ENCODE assay signal across 1 cellular context in the genomic region with DNA sequence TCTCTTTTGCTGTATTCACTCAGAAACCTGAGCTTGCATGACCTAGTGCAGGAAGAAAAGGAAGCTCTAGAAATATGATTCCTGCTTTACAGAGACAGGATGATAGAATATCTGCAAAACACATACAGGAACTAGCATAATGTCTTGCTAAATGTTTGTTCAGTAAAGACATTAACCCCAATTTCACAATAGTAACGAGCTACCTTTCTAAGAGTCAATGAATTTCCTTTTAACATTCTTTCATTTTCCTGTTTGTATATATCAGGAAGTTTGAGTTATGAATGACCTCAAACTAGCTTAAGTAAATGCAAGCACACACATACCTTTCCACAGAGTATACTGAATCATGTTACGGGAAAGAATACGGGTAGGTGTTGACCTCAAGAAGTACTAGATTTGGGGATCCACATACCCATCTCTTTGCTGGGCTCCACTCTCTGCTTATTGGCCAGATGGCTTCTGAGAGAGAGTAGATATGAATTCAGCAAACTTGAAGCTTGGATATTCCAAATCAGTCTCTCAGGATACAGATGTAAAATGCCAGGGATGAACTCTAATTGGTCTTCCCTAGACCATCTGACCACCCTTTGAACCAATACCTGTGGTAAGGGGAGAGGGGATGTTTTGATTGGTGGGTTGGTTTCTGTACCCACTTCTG.
A peak's percentile ranks its signal among the peaks of the same experiment; 100 is the strongest.
TF ChIP-seq lines count a peak whose summit lies in the region.

No MANE protein-coding gene starts in this region.

TF ChIP-seq in HepG2, 621 proteins besides CTCF, POLR2A, EP300 and RAD21 (continued from another document and continues in another):
- TF ChIP-seq, protein P1, sequence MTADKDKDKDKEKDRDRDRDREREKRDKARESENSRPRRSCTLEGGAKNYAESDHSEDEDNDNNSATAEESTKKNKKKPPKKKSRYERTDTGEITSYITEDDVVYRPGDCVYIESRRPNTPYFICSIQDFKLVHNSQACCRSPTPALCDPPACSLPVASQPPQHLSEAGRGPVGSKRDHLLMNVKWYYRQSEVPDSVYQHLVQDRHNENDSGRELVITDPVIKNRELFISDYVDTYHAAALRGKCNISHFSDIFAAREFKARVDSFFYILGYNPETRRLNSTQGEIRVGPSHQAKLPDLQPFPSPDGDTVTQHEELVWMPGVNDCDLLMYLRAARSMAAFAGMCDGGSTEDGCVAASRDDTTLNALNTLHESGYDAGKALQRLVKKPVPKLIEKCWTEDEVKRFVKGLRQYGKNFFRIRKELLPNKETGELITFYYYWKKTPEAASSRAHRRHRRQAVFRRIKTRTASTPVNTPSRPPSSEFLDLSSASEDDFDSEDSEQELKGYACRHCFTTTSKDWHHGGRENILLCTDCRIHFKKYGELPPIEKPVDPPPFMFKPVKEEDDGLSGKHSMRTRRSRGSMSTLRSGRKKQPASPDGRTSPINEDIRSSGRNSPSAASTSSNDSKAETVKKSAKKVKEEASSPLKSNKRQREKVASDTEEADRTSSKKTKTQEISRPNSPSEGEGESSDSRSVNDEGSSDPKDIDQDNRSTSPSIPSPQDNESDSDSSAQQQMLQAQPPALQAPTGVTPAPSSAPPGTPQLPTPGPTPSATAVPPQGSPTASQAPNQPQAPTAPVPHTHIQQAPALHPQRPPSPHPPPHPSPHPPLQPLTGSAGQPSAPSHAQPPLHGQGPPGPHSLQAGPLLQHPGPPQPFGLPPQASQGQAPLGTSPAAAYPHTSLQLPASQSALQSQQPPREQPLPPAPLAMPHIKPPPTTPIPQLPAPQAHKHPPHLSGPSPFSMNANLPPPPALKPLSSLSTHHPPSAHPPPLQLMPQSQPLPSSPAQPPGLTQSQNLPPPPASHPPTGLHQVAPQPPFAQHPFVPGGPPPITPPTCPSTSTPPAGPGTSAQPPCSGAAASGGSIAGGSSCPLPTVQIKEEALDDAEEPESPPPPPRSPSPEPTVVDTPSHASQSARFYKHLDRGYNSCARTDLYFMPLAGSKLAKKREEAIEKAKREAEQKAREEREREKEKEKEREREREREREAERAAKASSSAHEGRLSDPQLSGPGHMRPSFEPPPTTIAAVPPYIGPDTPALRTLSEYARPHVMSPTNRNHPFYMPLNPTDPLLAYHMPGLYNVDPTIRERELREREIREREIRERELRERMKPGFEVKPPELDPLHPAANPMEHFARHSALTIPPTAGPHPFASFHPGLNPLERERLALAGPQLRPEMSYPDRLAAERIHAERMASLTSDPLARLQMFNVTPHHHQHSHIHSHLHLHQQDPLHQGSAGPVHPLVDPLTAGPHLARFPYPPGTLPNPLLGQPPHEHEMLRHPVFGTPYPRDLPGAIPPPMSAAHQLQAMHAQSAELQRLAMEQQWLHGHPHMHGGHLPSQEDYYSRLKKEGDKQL (CRISPR knock-in tag; IDR thresholded peaks at IDR 0.05; ENCODE audit: low read depth), result peak; percentile 65
- TF ChIP-seq ZNF10 (CRISPR knock-in tag; IDR thresholded peaks at IDR 0.05; ENCODE audit: borderline replicate concordance, low read depth), result no peak
- no peak for TF ChIP-seq SP4 (CRISPR knock-in tag; IDR thresholded peaks at IDR 0.05)
- no peak for TF ChIP-seq ZBTB21 (CRISPR knock-in tag; IDR thresholded peaks at IDR 0.05)
- TF ChIP-seq GABPB1 (CRISPR knock-in tag; IDR thresholded peaks at IDR 0.05), result no peak
- no peak for TF ChIP-seq ZNF773 (CRISPR knock-in tag; IDR thresholded peaks at IDR 0.05; ENCODE audit: borderline replicate concordance)
- TF ChIP-seq, protein P2, sequence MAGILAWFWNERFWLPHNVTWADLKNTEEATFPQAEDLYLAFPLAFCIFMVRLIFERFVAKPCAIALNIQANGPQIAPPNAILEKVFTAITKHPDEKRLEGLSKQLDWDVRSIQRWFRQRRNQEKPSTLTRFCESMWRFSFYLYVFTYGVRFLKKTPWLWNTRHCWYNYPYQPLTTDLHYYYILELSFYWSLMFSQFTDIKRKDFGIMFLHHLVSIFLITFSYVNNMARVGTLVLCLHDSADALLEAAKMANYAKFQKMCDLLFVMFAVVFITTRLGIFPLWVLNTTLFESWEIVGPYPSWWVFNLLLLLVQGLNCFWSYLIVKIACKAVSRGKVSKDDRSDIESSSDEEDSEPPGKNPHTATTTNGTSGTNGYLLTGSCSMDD (CRISPR knock-in tag; IDR thresholded peaks at IDR 0.05), result no peak
- peak; percentile 85 for TF ChIP-seq TARDBP (CRISPR knock-in tag; IDR thresholded peaks at IDR 0.05)
- no peak for TF ChIP-seq ARNT (IDR thresholded peaks at IDR 0.05)
- no peak for TF ChIP-seq PCBP2 (optimal IDR thresholded peaks at IDR 0.05; ENCODE audit: low read depth, low read length, poor library complexity, severe bottlenecking)
- TF ChIP-seq, protein P3, sequence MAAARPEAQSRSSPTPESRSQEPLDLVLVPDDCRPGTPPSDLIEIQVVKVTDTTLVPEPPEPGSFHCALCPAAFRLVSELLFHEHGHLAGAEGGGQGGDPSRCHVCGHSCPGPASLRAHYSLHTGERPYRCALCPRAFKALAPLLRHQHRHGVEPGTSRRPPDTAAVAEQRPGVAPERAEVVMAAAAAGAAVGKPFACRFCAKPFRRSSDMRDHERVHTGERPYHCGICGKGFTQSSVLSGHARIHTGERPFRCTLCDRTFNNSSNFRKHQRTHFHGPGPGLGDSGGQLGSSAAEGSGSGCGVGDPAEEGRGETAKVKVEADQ (CRISPR knock-in tag; IDR thresholded peaks at IDR 0.05; ENCODE audit: borderline replicate concordance), result no peak
- TF ChIP-seq GATAD1 (CRISPR knock-in tag; IDR thresholded peaks at IDR 0.05), result no peak
- no peak; the same call in 1 of the 2 replicates for TF ChIP-seq ERF (CRISPR knock-in tag; IDR thresholded peaks at IDR 0.05)
- TF ChIP-seq NFKB2 (CRISPR knock-in tag; IDR thresholded peaks at IDR 0.05; ENCODE audit: borderline replicate concordance), result no peak
- TF ChIP-seq ZNF850 (CRISPR knock-in tag; conservative IDR thresholded peaks at IDR 0.05), result no peak
- TF ChIP-seq, protein P4, sequence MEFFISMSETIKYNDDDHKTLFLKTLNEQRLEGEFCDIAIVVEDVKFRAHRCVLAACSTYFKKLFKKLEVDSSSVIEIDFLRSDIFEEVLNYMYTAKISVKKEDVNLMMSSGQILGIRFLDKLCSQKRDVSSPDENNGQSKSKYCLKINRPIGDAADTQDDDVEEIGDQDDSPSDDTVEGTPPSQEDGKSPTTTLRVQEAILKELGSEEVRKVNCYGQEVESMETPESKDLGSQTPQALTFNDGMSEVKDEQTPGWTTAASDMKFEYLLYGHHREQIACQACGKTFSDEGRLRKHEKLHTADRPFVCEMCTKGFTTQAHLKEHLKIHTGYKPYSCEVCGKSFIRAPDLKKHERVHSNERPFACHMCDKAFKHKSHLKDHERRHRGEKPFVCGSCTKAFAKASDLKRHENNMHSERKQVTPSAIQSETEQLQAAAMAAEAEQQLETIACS (CRISPR knock-in tag; IDR thresholded peaks at IDR 0.05), result no peak
- peak; percentile 35; the same call in 1 of the 2 replicates for TF ChIP-seq ONECUT2 (CRISPR knock-in tag; IDR thresholded peaks at IDR 0.05)
- TF ChIP-seq, protein P5, sequence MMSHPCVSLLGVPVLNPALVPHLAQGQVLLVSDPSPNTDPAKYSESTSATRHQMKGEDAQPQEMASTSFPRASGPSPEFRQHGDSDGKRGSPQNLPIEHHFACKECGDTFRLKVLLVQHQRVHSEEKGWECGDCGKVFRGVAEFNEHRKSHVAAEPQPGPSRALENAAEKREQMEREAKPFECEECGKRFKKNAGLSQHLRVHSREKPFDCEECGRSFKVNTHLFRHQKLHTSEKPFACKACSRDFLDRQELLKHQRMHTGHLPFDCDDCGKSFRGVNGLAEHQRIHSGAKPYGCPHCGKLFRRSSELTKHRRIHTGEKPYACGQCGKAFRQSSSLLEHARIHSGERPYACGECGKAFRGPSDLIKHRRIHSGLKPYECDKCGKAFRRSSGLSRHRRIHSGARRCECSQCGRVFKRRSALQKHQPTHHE (CRISPR knock-in tag; IDR thresholded peaks at IDR 0.05; ENCODE audit: borderline replicate concordance), result peak; percentile 56; the same call in 1 of the 2 replicates
- no peak for TF ChIP-seq CREB1 (IDR thresholded peaks at IDR 0.05)
- peak; percentile 77 for TF ChIP-seq CREB1 (CRISPR knock-in tag; IDR thresholded peaks at IDR 0.05)
- TF ChIP-seq, protein P6, sequence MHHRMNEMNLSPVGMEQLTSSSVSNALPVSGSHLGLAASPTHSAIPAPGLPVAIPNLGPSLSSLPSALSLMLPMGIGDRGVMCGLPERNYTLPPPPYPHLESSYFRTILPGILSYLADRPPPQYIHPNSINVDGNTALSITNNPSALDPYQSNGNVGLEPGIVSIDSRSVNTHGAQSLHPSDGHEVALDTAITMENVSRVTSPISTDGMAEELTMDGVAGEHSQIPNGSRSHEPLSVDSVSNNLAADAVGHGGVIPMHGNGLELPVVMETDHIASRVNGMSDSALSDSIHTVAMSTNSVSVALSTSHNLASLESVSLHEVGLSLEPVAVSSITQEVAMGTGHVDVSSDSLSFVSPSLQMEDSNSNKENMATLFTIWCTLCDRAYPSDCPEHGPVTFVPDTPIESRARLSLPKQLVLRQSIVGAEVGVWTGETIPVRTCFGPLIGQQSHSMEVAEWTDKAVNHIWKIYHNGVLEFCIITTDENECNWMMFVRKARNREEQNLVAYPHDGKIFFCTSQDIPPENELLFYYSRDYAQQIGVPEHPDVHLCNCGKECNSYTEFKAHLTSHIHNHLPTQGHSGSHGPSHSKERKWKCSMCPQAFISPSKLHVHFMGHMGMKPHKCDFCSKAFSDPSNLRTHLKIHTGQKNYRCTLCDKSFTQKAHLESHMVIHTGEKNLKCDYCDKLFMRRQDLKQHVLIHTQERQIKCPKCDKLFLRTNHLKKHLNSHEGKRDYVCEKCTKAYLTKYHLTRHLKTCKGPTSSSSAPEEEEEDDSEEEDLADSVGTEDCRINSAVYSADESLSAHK (CRISPR knock-in tag; IDR thresholded peaks at IDR 0.05; ENCODE audit: borderline replicate concordance), result no peak
- TF ChIP-seq, protein P7, sequence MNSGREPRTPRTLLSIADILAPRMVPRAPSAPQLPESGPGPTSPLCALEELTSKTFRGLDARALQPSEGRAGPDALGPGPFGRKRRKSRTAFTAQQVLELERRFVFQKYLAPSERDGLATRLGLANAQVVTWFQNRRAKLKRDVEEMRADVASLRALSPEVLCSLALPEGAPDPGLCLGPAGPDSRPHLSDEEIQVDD (CRISPR knock-in tag; IDR thresholded peaks at IDR 0.05; ENCODE audit: borderline replicate concordance), result no peak
- TF ChIP-seq YEATS2 (CRISPR knock-in tag; IDR thresholded peaks at IDR 0.05; ENCODE audit: borderline replicate concordance), result no peak
- TF ChIP-seq ZNF333 (CRISPR knock-in tag; IDR thresholded peaks at IDR 0.05; ENCODE audit: borderline replicate concordance), result no peak
- peak; percentile 54; the same call in 1 of the 2 replicates for TF ChIP-seq YEATS4 (CRISPR knock-in tag; IDR thresholded peaks at IDR 0.05; ENCODE audit: borderline replicate concordance)
- no peak for TF ChIP-seq SRF (IDR thresholded peaks at IDR 0.05; ENCODE audit: low read depth, low read length)
- TF ChIP-seq EEA1 (CRISPR knock-in tag; IDR thresholded peaks at IDR 0.05; ENCODE audit: borderline replicate concordance), result no peak
- peak; percentile 96 for TF ChIP-seq GATAD2A (CRISPR knock-in tag; IDR thresholded peaks at IDR 0.05)
- TF ChIP-seq, protein P8, sequence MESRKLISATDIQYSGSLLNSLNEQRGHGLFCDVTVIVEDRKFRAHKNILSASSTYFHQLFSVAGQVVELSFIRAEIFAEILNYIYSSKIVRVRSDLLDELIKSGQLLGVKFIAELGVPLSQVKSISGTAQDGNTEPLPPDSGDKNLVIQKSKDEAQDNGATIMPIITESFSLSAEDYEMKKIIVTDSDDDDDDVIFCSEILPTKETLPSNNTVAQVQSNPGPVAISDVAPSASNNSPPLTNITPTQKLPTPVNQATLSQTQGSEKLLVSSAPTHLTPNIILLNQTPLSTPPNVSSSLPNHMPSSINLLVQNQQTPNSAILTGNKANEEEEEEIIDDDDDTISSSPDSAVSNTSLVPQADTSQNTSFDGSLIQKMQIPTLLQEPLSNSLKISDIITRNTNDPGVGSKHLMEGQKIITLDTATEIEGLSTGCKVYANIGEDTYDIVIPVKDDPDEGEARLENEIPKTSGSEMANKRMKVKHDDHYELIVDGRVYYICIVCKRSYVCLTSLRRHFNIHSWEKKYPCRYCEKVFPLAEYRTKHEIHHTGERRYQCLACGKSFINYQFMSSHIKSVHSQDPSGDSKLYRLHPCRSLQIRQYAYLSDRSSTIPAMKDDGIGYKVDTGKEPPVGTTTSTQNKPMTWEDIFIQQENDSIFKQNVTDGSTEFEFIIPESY (CRISPR knock-in tag; IDR thresholded peaks at IDR 0.05), result no peak
- TF ChIP-seq CHD4 (IDR thresholded peaks at IDR 0.05; ENCODE audit: borderline replicate concordance, low read length), result no peak
- TF ChIP-seq, protein P9, sequence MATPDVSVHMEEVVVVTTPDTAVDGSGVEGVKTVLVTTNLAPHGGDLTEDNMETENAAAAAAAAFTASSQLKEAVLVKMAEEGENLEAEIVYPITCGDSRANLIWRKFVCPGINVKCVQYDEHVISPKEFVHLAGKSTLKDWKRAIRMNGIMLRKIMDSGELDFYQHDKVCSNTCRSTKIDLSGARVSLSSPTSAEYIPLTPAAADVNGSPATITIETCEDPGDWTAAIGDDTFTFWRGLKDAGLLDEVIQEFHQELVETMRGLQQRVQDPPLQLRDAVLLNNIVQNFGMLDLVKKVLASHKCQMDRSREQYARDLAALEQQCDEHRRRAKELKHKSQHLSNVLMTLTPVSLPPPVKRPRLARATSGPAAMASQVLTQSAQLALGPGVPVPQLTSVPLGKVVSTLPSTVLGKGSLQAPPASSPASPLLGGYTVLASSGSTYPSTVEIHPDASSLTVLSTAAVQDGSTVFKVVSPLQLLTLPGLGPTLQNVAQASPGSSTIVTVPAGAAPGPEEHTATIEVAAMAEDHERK (CRISPR knock-in tag; IDR thresholded peaks at IDR 0.05; ENCODE audit: low read depth), result no peak
- peak; percentile 88 for TF ChIP-seq RXRB (CRISPR knock-in tag; IDR thresholded peaks at IDR 0.05; ENCODE audit: borderline replicate concordance)
- no peak for TF ChIP-seq XBP1 (CRISPR knock-in tag; IDR thresholded peaks at IDR 0.05)
- TF ChIP-seq ZNF337 (CRISPR knock-in tag; IDR thresholded peaks at IDR 0.05; ENCODE audit: borderline replicate concordance, low read depth), result no peak
